30 cellular contexts compared by ENCODE assay signal in genomic region chr2:143905587-143905986, GRCh38.
"Had no signal": no experiment of that assay in that cellular context is flagged by ENCODE, and none has a peak within 500 bp of the region (broad histone marks: within the 10 kb centered on the region; RNA-seq: fewer than 3 reads in every experiment).

No MANE protein-coding gene starts in this region.

- ATAC-seq: activated CD8-positive, alpha-beta T cell treated with anti-CD3 and anti-CD28 coated beads for 36 hours; activated T-cell treated with anti-CD3 and anti-CD28 coated beads, Interleukin-2, amount 50 U/mL, for 4 hours; gastroesophageal sphincter; heart right ventricle had no signal

- H3K4me1 Mint-ChIP-seq: activated naive CD4-positive, alpha-beta T cell treated with anti-CD3 and anti-CD28 coated beads, Interleukin-2, amount 10 ng/mL, durations not matched to agents 7 days and 5 days had no signal

- H3K79me2 ChIP-seq: hepatocyte had no signal

- H3K27me3 ChIP-seq: ascending aorta, breast epithelium, cardiac muscle cell, colonic mucosa, esophagus squamous epithelium, gastroesophageal sphincter, heart right ventricle, hepatocyte had no signal

- H3K9me3 Mint-ChIP-seq: activated CD4-positive, alpha-beta T cell treated with anti-CD3 and anti-CD28 coated beads, Interleukin-2, amount 10 ng/mL, durations not matched to agents 7 days and 5 days; activated CD8-positive, alpha-beta T cell treated with anti-CD3 and anti-CD28 coated beads for 36 hours; activated naive CD4-positive, alpha-beta T cell treated with anti-CD3 and anti-CD28 coated beads, Interleukin-2, amount 10 ng/mL, durations not matched to agents 7 days and 5 days; activated naive CD4-positive, alpha-beta T cell treated with anti-CD3 and anti-CD28 coated beads, Interleukin-2, amount 50 U/mL, for 72 hours; activated naive CD8-positive, alpha-beta T cell treated with anti-CD3 and anti-CD28 coated beads, Interleukin-2, amount 10 ng/mL, durations not matched to agents 7 days and 5 days; activated T-cell treated with anti-CD3 and anti-CD28 coated beads, Interleukin-2, amount 50 U/mL, for 4 hours had no signal

- H3K27ac Mint-ChIP-seq: activated CD4-positive, alpha-beta T cell treated with anti-CD3 and anti-CD28 coated beads, Interleukin-2, amount 10 ng/mL, durations not matched to agents 7 days and 5 days; activated CD8-positive, alpha-beta T cell treated with anti-CD3 and anti-CD28 coated beads for 36 hours; activated naive CD4-positive, alpha-beta T cell treated with anti-CD3 and anti-CD28 coated beads, Interleukin-2, amount 10 ng/mL, durations not matched to agents 7 days and 5 days; activated naive CD4-positive, alpha-beta T cell treated with anti-CD3 and anti-CD28 coated beads, Interleukin-2, amount 50 U/mL, for 72 hours; activated naive CD8-positive, alpha-beta T cell treated with anti-CD3 and anti-CD28 coated beads, Interleukin-2, amount 10 ng/mL, durations not matched to agents 7 days and 5 days; brain had no signal

- H2AFZ ChIP-seq: hepatocyte had no signal

- H3K4me3 Mint-ChIP-seq: activated CD4-positive, alpha-beta T cell treated with anti-CD3 and anti-CD28 coated beads, Interleukin-2, amount 10 ng/mL, durations not matched to agents 7 days and 5 days; activated CD8-positive, alpha-beta T cell treated with anti-CD3 and anti-CD28 coated beads for 36 hours; activated naive CD4-positive, alpha-beta T cell treated with anti-CD3 and anti-CD28 coated beads, Interleukin-2, amount 10 ng/mL, durations not matched to agents 7 days and 5 days; activated naive CD8-positive, alpha-beta T cell treated with anti-CD3 and anti-CD28 coated beads, Interleukin-2, amount 10 ng/mL, durations not matched to agents 7 days and 5 days; activated T-cell treated with anti-CD3 and anti-CD28 coated beads, Interleukin-2, amount 50 U/mL, for 4 hours; brain had no signal

- H3K4me3 ChIP-seq: ascending aorta, breast epithelium, cardiac muscle cell, colonic mucosa, esophagus squamous epithelium, gastroesophageal sphincter, heart right ventricle, hepatocyte had no signal

- H3K27me3 Mint-ChIP-seq: brain had no signal

- H3K9me3 ChIP-seq: ascending aorta, breast epithelium, colonic mucosa, esophagus squamous epithelium, gastroesophageal sphincter, heart right ventricle had no signal

- H3K36me3 Mint-ChIP-seq: activated naive CD4-positive, alpha-beta T cell treated with anti-CD3 and anti-CD28 coated beads, Interleukin-2, amount 10 ng/mL, durations not matched to agents 7 days and 5 days; activated naive CD4-positive, alpha-beta T cell treated with anti-CD3 and anti-CD28 coated beads, Interleukin-2, amount 50 U/mL, for 72 hours; activated naive CD8-positive, alpha-beta T cell treated with anti-CD3 and anti-CD28 coated beads, Interleukin-2, amount 10 ng/mL, durations not matched to agents 7 days and 5 days; brain had no signal

- H3K27ac ChIP-seq: ascending aorta, breast epithelium, cardiac muscle cell, colonic mucosa, epithelial cell of prostate, esophagus squamous epithelium, gastroesophageal sphincter, heart right ventricle, hepatocyte had no signal

- H3K4me2 ChIP-seq: hepatocyte had no signal

- H3K4me1 ChIP-seq: ascending aorta, breast epithelium, colonic mucosa, gastroesophageal sphincter, heart right ventricle had no signal

- DNase-seq: activated CD4-positive, alpha-beta T cell treated with anti-CD3 and anti-CD28 coated beads for 4 hours; activated CD4-positive, alpha-beta T cell treated with anti-CD3 and anti-CD28 coated beads, Interleukin-2, amount 10 ng/mL, durations not matched to agents 7 days and 5 days; activated CD4-positive, alpha-beta T cell treated with anti-CD3 and anti-CD28 coated beads, Interleukin-2, amount 50 U/mL, for 48 hours; activated CD4-positive, CD25-positive, alpha-beta regulatory T cell; activated CD4-positive, CD25-positive, alpha-beta regulatory T cell treated with anti-CD3 and anti-CD28 coated beads, Interleukin-2, amount 50 U/mL, for 72 hours; activated CD8-positive, alpha-beta memory T cell treated with anti-CD3 and anti-CD28 coated beads for 24 hours; activated CD8-positive, alpha-beta T cell treated with anti-CD3 and anti-CD28 coated beads for 36 hours; activated gamma-delta T cell; activated naive CD4-positive, alpha-beta T cell; activated naive CD4-positive, alpha-beta T cell treated with anti-CD3 and anti-CD28 coated beads, Interleukin-2, amount 10 ng/mL, durations not matched to agents 7 days and 5 days; activated naive CD8-positive, alpha-beta T cell treated with anti-CD3 and anti-CD28 coated beads, Interleukin-2, amount 10 ng/mL, durations not matched to agents 7 days and 5 days; activated T-cell treated with anti-CD3 and anti-CD28 coated beads, Interleukin-2, amount 50 U/mL, for 4 hours; central memory CD4-positive, alpha-beta T cell; cerebellar nuclear complex; colonic mucosa; effector CD8-positive, alpha-beta T cell; esophagus squamous epithelium; foreskin melanocyte; heart right ventricle; T-helper 2 cell had no signal

- FAIRE-seq: endometrium, endothelial cell of umbilical vein had no signal

- H3K36me3 ChIP-seq: ascending aorta, breast epithelium, cardiac muscle cell, colonic mucosa, esophagus squamous epithelium, gastroesophageal sphincter, heart right ventricle had no signal
